ENCODE assay signal across 1 cellular context in the genomic region with DNA sequence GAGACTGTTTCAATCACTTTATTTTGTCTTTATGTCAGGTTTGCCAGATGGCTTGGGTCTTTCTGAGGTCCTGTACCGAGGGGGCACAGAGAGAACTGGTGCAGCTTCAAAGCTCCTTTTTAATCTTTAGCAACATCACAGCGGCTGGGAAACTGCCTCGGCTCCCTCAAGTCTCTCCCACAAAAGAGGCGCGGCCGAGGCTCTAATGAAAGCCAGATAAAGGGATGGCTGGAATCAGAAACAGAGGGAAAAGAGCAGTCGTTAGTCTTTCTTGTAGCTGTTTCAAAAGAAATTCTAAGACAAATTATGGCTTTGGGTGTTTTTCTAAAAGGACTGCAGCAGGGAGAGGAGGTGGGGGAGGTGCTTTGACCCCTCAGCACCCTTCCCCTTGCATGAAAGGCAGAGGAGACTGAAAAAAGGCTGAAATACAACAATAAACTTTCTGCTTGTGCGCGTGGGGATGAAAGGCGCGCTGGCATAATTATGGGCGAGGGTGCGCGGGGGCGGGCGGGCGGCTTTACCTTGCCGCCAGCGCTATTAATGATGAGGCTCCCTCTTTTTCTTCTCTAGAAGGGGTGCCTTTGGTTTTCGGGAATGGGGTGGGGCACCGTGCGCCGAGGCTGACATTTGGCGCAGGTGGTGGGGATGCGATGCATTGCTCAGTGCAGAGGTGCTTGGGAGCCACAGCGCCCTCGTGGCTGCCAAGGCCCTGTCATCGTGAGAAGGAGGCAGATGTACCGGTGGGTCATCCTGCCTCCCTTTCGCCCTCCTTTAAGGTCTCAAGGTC.
TF ChIP-seq lines count a peak whose summit lies in the region.

No MANE protein-coding gene starts in this region.

TF ChIP-seq in SK-N-SH, 30 proteins besides CTCF, POLR2A, EP300 and RAD21:
- TF ChIP-seq ELF1 (IDR thresholded peaks at IDR 0.05) (no peak), MXI1 (IDR thresholded peaks at IDR 0.05; ENCODE audit: low read depth, low read length) (no peak), GATA2 (CRISPR knock-in tag; IDR thresholded peaks at IDR 0.05) (0 out of 2 replicates have a peak, but pooled peaks have one; percentile 40), FOXJ3 (CRISPR knock-in tag; IDR thresholded peaks at IDR 0.05) (no peak), RCOR1 (IDR thresholded peaks at IDR 0.05; ENCODE audit: low read length) (0 out of 2 replicates have a peak, but pooled peaks have one; percentile 6), CHD2 (IDR thresholded peaks at IDR 0.05; ENCODE audit: low read length, partially characterized antibody) (no peak), EZH2phosphoT487 (IDR thresholded peaks at IDR 0.05; ENCODE audit: borderline replicate concordance, low read depth) (no peak), TEAD4 (IDR thresholded peaks at IDR 0.05; ENCODE audit: borderline replicate concordance, insufficient read depth) (no peak), SMC3 (IDR thresholded peaks at IDR 0.05; ENCODE audit: low read depth, low read length) (no peak), FOXM1 (IDR thresholded peaks at IDR 0.05; ENCODE audit: low read depth) (no peak)
- TF ChIP-seq, protein P1, sequence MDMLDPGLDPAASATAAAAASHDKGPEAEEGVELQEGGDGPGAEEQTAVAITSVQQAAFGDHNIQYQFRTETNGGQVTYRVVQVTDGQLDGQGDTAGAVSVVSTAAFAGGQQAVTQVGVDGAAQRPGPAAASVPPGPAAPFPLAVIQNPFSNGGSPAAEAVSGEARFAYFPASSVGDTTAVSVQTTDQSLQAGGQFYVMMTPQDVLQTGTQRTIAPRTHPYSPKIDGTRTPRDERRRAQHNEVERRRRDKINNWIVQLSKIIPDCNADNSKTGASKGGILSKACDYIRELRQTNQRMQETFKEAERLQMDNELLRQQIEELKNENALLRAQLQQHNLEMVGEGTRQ (IDR thresholded peaks at IDR 0.05; ENCODE audit: borderline replicate concordance, low read depth, low read length) = no peak
- TF ChIP-seq, protein P2, sequence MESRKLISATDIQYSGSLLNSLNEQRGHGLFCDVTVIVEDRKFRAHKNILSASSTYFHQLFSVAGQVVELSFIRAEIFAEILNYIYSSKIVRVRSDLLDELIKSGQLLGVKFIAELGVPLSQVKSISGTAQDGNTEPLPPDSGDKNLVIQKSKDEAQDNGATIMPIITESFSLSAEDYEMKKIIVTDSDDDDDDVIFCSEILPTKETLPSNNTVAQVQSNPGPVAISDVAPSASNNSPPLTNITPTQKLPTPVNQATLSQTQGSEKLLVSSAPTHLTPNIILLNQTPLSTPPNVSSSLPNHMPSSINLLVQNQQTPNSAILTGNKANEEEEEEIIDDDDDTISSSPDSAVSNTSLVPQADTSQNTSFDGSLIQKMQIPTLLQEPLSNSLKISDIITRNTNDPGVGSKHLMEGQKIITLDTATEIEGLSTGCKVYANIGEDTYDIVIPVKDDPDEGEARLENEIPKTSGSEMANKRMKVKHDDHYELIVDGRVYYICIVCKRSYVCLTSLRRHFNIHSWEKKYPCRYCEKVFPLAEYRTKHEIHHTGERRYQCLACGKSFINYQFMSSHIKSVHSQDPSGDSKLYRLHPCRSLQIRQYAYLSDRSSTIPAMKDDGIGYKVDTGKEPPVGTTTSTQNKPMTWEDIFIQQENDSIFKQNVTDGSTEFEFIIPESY (IDR thresholded peaks at IDR 0.05; ENCODE audit: borderline replicate concordance, low read depth) = no peak
- TF ChIP-seq, protein P3, sequence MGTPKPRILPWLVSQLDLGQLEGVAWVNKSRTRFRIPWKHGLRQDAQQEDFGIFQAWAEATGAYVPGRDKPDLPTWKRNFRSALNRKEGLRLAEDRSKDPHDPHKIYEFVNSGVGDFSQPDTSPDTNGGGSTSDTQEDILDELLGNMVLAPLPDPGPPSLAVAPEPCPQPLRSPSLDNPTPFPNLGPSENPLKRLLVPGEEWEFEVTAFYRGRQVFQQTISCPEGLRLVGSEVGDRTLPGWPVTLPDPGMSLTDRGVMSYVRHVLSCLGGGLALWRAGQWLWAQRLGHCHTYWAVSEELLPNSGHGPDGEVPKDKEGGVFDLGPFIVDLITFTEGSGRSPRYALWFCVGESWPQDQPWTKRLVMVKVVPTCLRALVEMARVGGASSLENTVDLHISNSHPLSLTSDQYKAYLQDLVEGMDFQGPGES (IDR thresholded peaks at IDR 0.05; ENCODE audit: low read depth, low read length) = no peak
- TF ChIP-seq, protein P4, sequence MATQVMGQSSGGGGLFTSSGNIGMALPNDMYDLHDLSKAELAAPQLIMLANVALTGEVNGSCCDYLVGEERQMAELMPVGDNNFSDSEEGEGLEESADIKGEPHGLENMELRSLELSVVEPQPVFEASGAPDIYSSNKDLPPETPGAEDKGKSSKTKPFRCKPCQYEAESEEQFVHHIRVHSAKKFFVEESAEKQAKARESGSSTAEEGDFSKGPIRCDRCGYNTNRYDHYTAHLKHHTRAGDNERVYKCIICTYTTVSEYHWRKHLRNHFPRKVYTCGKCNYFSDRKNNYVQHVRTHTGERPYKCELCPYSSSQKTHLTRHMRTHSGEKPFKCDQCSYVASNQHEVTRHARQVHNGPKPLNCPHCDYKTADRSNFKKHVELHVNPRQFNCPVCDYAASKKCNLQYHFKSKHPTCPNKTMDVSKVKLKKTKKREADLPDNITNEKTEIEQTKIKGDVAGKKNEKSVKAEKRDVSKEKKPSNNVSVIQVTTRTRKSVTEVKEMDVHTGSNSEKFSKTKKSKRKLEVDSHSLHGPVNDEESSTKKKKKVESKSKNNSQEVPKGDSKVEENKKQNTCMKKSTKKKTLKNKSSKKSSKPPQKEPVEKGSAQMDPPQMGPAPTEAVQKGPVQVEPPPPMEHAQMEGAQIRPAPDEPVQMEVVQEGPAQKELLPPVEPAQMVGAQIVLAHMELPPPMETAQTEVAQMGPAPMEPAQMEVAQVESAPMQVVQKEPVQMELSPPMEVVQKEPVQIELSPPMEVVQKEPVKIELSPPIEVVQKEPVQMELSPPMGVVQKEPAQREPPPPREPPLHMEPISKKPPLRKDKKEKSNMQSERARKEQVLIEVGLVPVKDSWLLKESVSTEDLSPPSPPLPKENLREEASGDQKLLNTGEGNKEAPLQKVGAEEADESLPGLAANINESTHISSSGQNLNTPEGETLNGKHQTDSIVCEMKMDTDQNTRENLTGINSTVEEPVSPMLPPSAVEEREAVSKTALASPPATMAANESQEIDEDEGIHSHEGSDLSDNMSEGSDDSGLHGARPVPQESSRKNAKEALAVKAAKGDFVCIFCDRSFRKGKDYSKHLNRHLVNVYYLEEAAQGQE (IDR thresholded peaks at IDR 0.05; ENCODE audit: low read depth, low read length) = no peak
- TF ChIP-seq, protein P5, sequence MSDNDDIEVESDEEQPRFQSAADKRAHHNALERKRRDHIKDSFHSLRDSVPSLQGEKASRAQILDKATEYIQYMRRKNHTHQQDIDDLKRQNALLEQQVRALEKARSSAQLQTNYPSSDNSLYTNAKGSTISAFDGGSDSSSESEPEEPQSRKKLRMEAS (IDR thresholded peaks at IDR 0.05; ENCODE audit: low read depth) = no peak
